18 cellular contexts compared by ENCODE assay signal in the genomic region with DNA sequence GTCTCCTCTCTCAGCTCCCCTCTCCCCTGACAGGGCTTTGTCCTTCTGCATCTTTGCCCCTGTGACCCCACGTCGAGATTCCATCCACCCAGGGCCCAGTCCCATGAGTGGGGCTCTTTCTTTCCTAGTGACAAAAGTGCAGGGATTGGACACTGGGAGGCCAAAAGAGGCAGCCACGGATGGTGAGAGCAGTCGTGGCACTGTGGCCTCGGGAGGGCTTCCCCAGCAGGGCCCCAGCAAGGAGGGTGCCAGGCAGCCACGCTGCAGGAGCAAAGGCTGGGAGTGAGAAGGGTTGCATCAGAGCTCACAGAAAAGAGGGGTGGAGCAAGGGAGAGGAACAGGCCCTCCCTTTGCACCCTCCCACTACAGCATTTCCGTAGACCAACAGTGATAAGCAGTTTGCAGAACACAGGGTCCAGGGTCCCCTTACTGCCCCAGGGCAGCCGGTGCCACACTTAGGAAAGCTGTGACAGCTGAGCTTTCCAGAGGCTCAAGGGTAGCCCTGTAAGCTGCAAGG. TPM values are rescaled to one million over a fixed set of nuclear protein-coding genes. Genes with fewer than 3 reads are reported as not detected.
DNase-seq lines count a peak whose midpoint lies in the region; ATAC-seq and TF ChIP-seq lines count a peak whose summit lies in the region.
"Had no signal": no experiment of that assay in that cellular context is flagged by ENCODE, and none has a peak within 500 bp of the region (broad histone marks: within the 10 kb centered on the region; RNA-seq: fewer than 3 reads in every experiment).

No MANE protein-coding gene starts in this region.

- H3K4me1 Mint-ChIP-seq in naive thymus-derived CD8-positive, alpha-beta T cell: peaks cover 0 to 10% (median 3%) of the 10 kb centered on the region in 4 donors

- POLR2A ChIA-PET in naive thymus-derived CD8-positive, alpha-beta T cell (lab: Charles Lee): no interaction called here

- no peak overlapping the region for H3K4me3 ChIP-seq in NB4 (ENCODE audit: low read depth, low read length)
- peak overlapping the region in 6 of 59 donors; percentile 35 to 55 (median 50) for H3K4me3 ChIP-seq in dorsolateral prefrontal cortex
- H3K4me3 ChIP-seq in liver (ENCODE audit: low read depth in 1 of 3, low read length in 3 of 3): peak overlapping the region in 2 of 3 donors; percentile 36 to 41

- H3K9me3 Mint-ChIP-seq in naive thymus-derived CD8-positive, alpha-beta T cell: peaks cover 12 to 90% (median 38%) of the 10 kb centered on the region in 9 donors

- H3K36me3 Mint-ChIP-seq in naive thymus-derived CD8-positive, alpha-beta T cell: peaks cover 27 to 40% (median 36%) of the 10 kb centered on the region in 3 donors
- H3K36me3 Mint-ChIP-seq: IgD-negative memory B cell had no signal

- TF ChIP-seq POLR2A in NB4 (IDR thresholded peaks at IDR 0.05; ENCODE audit: extremely low read depth, insufficient read length): no peak

- peaks cover 17 to 39% (median 34%) of the 10 kb centered on the region in 5 donors for H3K27me3 Mint-ChIP-seq in naive thymus-derived CD8-positive, alpha-beta T cell

- no peaks in the 10 kb centered on the region for H3K36me3 ChIP-seq in liver (ENCODE audit: control insufficient read depth in 4 of 4, insufficient read depth in 3 of 4, low read depth in 1 of 4, low read length in 3 of 4)

- DNase-seq in G401 (ENCODE audit: low spot score): peak; percentile 19
- peak; percentile 22 for DNase-seq in NB4 (ENCODE audit: low read depth)
- DNase-seq in dorsolateral prefrontal cortex: no peak
- DNase-seq in iPS-NIHi7 (ENCODE audit: extremely low spot score): no peak
- DNase-seq in HuH-7 (ENCODE audit: low spot score): no peak
- DNase-seq in naive thymus-derived CD8-positive, alpha-beta T cell: no peak
- no peak for DNase-seq in GM19238 (ENCODE audit: insufficient read length, low spot score)
- DNase-seq: Caco-2; CD4-positive, CD25-positive, alpha-beta regulatory T cell; NCI-H2029; NCI-H2171 treated with DMSO at 0.1 percent for 48 hours; NCI-H446 treated with DMSO at 0.1 percent for 48 hours; NCI-H774 had no signal

- H3K9ac ChIP-seq in liver (ENCODE audit: low read depth in 1 of 2, low read length in 2 of 2): no peak overlapping the region

- H3K4me3 Mint-ChIP-seq in naive thymus-derived CD8-positive, alpha-beta T cell: no peak overlapping the region

- no peak for ATAC-seq in naive thymus-derived CD8-positive, alpha-beta T cell
- ATAC-seq: Panc1 had no signal

- no peaks in the 10 kb centered on the region for H3K4me1 ChIP-seq in liver (ENCODE audit: control insufficient read depth in 4 of 4, insufficient read depth in 4 of 4, low read length in 3 of 4)
- H3K4me1 ChIP-seq: Caco-2 had no signal

- TF ChIP-seq CTCF in NB4 (IDR thresholded peaks at IDR 0.05; ENCODE audit: low read depth, low read length) (no peak), dorsolateral prefrontal cortex (IDR thresholded peaks at IDR 0.05 in 54 of 56, conservative IDR thresholded peaks at IDR 0.05 in 2 of 56; ENCODE audit: low read depth in 1 of 56, partially characterized antibody in 56 of 56) (no peak), liver (IDR thresholded peaks at IDR 0.05; ENCODE audit: low read depth, low read length, missing input control) (no peak)

- H3K9me3 ChIP-seq in liver (ENCODE audit: control insufficient read depth in 4 of 4, low read length in 3 of 4): peaks cover 36 to 60% (median 58%) of the 10 kb centered on the region in 4 donors

- no peak for TF ChIP-seq RAD21 in liver (IDR thresholded peaks at IDR 0.05)

- in situ Hi-C loops in G401 (cut with HindIII; ENCODE audit: low sequenced_read_pairs): no loop called here

- intact Hi-C loops in dorsolateral prefrontal cortex (cut with DNase I): no loop called here

- peak overlapping the region in 42 of 59 donors; percentile 12 to 83 (median 59) for H3K27ac ChIP-seq in dorsolateral prefrontal cortex
- no peak overlapping the region for H3K27ac ChIP-seq in liver (ENCODE audit: low read depth in 1 of 2, low read length in 2 of 2)

- 19% methylated on average over 8 of the region's 8 CpGs for WGBS in liver

- peak overlapping the region in 1 of 10 donors; percentile 62 for H3K27ac Mint-ChIP-seq in naive thymus-derived CD8-positive, alpha-beta T cell
- H3K27ac Mint-ChIP-seq: CD4-positive, CD25-positive, alpha-beta regulatory T cell; IgD-negative memory B cell had no signal

- H3K27me3 ChIP-seq in dorsolateral prefrontal cortex (no peaks in the 10 kb centered on the region), liver (ENCODE audit: control insufficient read depth in 4 of 4, insufficient read depth in 4 of 4, low read length in 3 of 4) (no peaks in the 10 kb centered on the region)

TF ChIP-seq in liver, 16 proteins besides CTCF, POLR2A, EP300 and RAD21 (continues in another document):
- TF ChIP-seq, protein P1, sequence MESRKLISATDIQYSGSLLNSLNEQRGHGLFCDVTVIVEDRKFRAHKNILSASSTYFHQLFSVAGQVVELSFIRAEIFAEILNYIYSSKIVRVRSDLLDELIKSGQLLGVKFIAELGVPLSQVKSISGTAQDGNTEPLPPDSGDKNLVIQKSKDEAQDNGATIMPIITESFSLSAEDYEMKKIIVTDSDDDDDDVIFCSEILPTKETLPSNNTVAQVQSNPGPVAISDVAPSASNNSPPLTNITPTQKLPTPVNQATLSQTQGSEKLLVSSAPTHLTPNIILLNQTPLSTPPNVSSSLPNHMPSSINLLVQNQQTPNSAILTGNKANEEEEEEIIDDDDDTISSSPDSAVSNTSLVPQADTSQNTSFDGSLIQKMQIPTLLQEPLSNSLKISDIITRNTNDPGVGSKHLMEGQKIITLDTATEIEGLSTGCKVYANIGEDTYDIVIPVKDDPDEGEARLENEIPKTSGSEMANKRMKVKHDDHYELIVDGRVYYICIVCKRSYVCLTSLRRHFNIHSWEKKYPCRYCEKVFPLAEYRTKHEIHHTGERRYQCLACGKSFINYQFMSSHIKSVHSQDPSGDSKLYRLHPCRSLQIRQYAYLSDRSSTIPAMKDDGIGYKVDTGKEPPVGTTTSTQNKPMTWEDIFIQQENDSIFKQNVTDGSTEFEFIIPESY (IDR thresholded peaks at IDR 0.05): no peak
- TF ChIP-seq HNF4G (IDR thresholded peaks at IDR 0.05) (no peak), YY1 (IDR thresholded peaks at IDR 0.05) (no peak), EGR1 (IDR thresholded peaks at IDR 0.05; ENCODE audit: low read depth in 2 of 2) (no peak), SP1 (IDR thresholded peaks at IDR 0.05) (no peak), RXRA (IDR thresholded peaks at IDR 0.05) (no peak), FOXA1 (IDR thresholded peaks at IDR 0.05) (no peak)
- TF ChIP-seq, protein P2, sequence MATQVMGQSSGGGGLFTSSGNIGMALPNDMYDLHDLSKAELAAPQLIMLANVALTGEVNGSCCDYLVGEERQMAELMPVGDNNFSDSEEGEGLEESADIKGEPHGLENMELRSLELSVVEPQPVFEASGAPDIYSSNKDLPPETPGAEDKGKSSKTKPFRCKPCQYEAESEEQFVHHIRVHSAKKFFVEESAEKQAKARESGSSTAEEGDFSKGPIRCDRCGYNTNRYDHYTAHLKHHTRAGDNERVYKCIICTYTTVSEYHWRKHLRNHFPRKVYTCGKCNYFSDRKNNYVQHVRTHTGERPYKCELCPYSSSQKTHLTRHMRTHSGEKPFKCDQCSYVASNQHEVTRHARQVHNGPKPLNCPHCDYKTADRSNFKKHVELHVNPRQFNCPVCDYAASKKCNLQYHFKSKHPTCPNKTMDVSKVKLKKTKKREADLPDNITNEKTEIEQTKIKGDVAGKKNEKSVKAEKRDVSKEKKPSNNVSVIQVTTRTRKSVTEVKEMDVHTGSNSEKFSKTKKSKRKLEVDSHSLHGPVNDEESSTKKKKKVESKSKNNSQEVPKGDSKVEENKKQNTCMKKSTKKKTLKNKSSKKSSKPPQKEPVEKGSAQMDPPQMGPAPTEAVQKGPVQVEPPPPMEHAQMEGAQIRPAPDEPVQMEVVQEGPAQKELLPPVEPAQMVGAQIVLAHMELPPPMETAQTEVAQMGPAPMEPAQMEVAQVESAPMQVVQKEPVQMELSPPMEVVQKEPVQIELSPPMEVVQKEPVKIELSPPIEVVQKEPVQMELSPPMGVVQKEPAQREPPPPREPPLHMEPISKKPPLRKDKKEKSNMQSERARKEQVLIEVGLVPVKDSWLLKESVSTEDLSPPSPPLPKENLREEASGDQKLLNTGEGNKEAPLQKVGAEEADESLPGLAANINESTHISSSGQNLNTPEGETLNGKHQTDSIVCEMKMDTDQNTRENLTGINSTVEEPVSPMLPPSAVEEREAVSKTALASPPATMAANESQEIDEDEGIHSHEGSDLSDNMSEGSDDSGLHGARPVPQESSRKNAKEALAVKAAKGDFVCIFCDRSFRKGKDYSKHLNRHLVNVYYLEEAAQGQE (IDR thresholded peaks at IDR 0.05): no peak
- TF ChIP-seq, protein P3, sequence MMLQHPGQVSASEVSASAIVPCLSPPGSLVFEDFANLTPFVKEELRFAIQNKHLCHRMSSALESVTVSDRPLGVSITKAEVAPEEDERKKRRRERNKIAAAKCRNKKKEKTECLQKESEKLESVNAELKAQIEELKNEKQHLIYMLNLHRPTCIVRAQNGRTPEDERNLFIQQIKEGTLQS (IDR thresholded peaks at IDR 0.05): no peak

RNA-seq across cellular contexts. Expression of a gene that starts 4.9 kb away (rescaled TPM):
- total RNA-seq in G401 (2014; rRNA removed; shearing (Covaris generic)): not detected in 2 replicates
- 10 to 100 TPM in 1 of 120 experiments, 1 to 10 TPM in 118, under 1 TPM in 1; 0.94 to 10.6 (median 4.2) TPM for total RNA-seq in dorsolateral prefrontal cortex
- total RNA-seq in liver: not detected
- polyA plus RNA-seq in liver: under 1 TPM in 1 of 2 donors, not detected in 1; 0.13 TPM
- total RNA-seq in naive thymus-derived CD8-positive, alpha-beta T cell: not detected
- not detected for polyA plus RNA-seq in naive thymus-derived CD8-positive, alpha-beta T cell
- total RNA-seq: Caco-2; CD4-positive, CD25-positive, alpha-beta regulatory T cell; LHCN-M2; SK-MEL-5 had no signal
- polyA plus RNA-seq: CD4-positive, CD25-positive, alpha-beta regulatory T cell; IgD-negative memory B cell had no signal

RNA-seq across cellular contexts. Expression of a gene that starts 20.3 kb away (rescaled TPM):
- 0.06 TPM in 1 of 2 replicates, not detected in the other for total RNA-seq in G401 (2014; rRNA removed; shearing (Covaris generic))
- total RNA-seq in dorsolateral prefrontal cortex (10 to 100 TPM in 119 of 120 experiments, 1 to 10 TPM in 1; 9.8 to 28.1 (median 16.8) TPM), liver (1 to 10 TPM in 1 of 2 donors, under 1 TPM in 1; 0.42 to 1.5 TPM)
- under 1 TPM; 0.31 to 0.42 TPM for polyA plus RNA-seq in liver
- total RNA-seq in naive thymus-derived CD8-positive, alpha-beta T cell: 10 to 100 TPM; 13.3 to 15.4 TPM
- polyA plus RNA-seq in naive thymus-derived CD8-positive, alpha-beta T cell: 1 to 10 TPM in 2 of 3 donors, under 1 TPM in 1; 0.79 to 4.3 (median 3.8) TPM
- total RNA-seq: Caco-2 had no signal

RNA-seq across cellular contexts. Expression of a gene that starts 36.1 kb away (rescaled TPM):
- total RNA-seq in G401 (2014; rRNA removed; shearing (Covaris generic)): 28.9 and 30.2 TPM in 2 replicates
- total RNA-seq in dorsolateral prefrontal cortex: 10 to 100 TPM; 14.4 to 48.2 (median 23.9) TPM
- 10 to 100 TPM in 1 of 2 donors, 1 to 10 TPM in 1; 8.7 to 12.8 TPM for total RNA-seq in liver
- 1 to 10 TPM; 3.2 to 4.5 TPM for polyA plus RNA-seq in liver
- 10 to 100 TPM; 52.6 to 53.2 TPM for total RNA-seq in naive thymus-derived CD8-positive, alpha-beta T cell
- 1 to 10 TPM; 2.1 to 6.5 (median 6.0) TPM for polyA plus RNA-seq in naive thymus-derived CD8-positive, alpha-beta T cell

RNA-seq across cellular contexts. Expression of a gene that starts 59.3 kb away (rescaled TPM):
- 39.8 and 58.3 TPM in 2 replicates for total RNA-seq in G401 (2014; rRNA removed; shearing (Covaris generic))
- total RNA-seq in dorsolateral prefrontal cortex: 100 to 1,000 TPM; 140 to 230 (median 177) TPM
- total RNA-seq in liver: 10 to 100 TPM; 13.1 to 21.7 TPM
- polyA plus RNA-seq in liver: 10 to 100 TPM in 1 of 2 donors, 1 to 10 TPM in 1; 2.1 to 10.3 TPM
- 100 to 1,000 TPM; 107 to 110 TPM for total RNA-seq in naive thymus-derived CD8-positive, alpha-beta T cell
- 10 to 100 TPM; 18.7 to 30.0 (median 27.4) TPM for polyA plus RNA-seq in naive thymus-derived CD8-positive, alpha-beta T cell
- total RNA-seq: Caco-2 had no signal

Comparison
In these comparisons a context has a peak if more than half of its experiments do, and no peak if none do; other contexts are left out.
1. DNase-seq: peak in G401 (single experiment) and NB4 (single experiment); none in dorsolateral prefrontal cortex (0 of 10), iPS-NIHi7 (single experiment), HuH-7 (single experiment), naive thymus-derived CD8-positive, alpha-beta T cell (0 of 10) and GM19238 (single experiment).
2. H3K27ac ChIP-seq: peak in dorsolateral prefrontal cortex (42 of 59); none in liver (0 of 2).
3. RNA of a gene that starts 20.3 kb away (total RNA-seq): 9.8 to 28.1 TPM in dorsolateral prefrontal cortex and 13.3 to 15.4 TPM in naive thymus-derived CD8-positive, alpha-beta T cell; 0.42 to 1.5 TPM in liver and 0.06 TPM in G401; every median in the first group is over 4 times any median in the second.